12 cellular contexts compared by ENCODE assay signal in genomic region chr7:452230-452751, GRCh38.
DNase-seq lines count a peak whose midpoint lies in the region; ATAC-seq, FAIRE-seq and TF ChIP-seq lines count a peak whose summit lies in the region.
"Had no signal": no experiment of that assay in that cellular context is flagged by ENCODE, and none has a peak within 500 bp of the region (broad histone marks: within the 10 kb centered on the region; RNA-seq: fewer than 3 reads in every experiment).

No MANE protein-coding gene starts in this region.

- H3K4me2 ChIP-seq in astrocyte (ENCODE audit: low read length) (peak overlapping the region; percentile 62), SK-N-SH (no peak overlapping the region)

- no peaks in the 10 kb centered on the region for H3K9me3 ChIP-seq in astrocyte (ENCODE audit: insufficient read depth, low read depth, low read length)
- H3K9me3 ChIP-seq in iPS-18a (ENCODE audit: control insufficient read depth, low read depth, low read length): no peaks in the 10 kb centered on the region
- no peaks in the 10 kb centered on the region for H3K9me3 ChIP-seq in SK-N-SH
- H3K9me3 ChIP-seq: testis had no signal

- no peak overlapping the region for H3K27ac ChIP-seq in astrocyte (ENCODE audit: low read depth, low read length)
- H3K27ac ChIP-seq in iPS-18a (ENCODE audit: low read length): no peak overlapping the region
- H3K27ac ChIP-seq in SK-N-SH (ENCODE audit: low read depth in 2 of 2, low read length in 1 of 2): no peak overlapping the region
- H3K27ac ChIP-seq: testis had no signal

- ATAC-seq in HG03469 (IDR thresholded peaks at IDR 0.05; ENCODE audit: unreplicated experiment): no peak

- POLR2A ChIA-PET in GM10248 (lab: Yijun Ruan, JAX) (no interaction called here), SK-N-SH (lab: Yijun Ruan, JAX) (no interaction called here)

- H3K4me3 ChIP-seq in astrocyte (ENCODE audit: insufficient read depth, low read depth, low read length) (no peak overlapping the region), iPS-18a (ENCODE audit: low read length) (peak overlapping the region; percentile 42), SK-N-SH (ENCODE audit: low read depth in 2 of 2, low read length in 1 of 2) (no peak overlapping the region)
- H3K4me3 ChIP-seq: testis had no signal

- peaks cover 2% of the 10 kb centered on the region for H3K4me1 Mint-ChIP-seq in astrocyte (ENCODE audit: low read depth, unreplicated experiment)
- H3K4me1 Mint-ChIP-seq in activated T-cell treated with anti-CD3 and anti-CD28 coated beads, Interleukin-2, amount 50 U/mL, for 24 hours (ENCODE audit: low read depth): peaks cover 18% of the 10 kb centered on the region

- TF ChIP-seq RAD21 in SK-N-SH (IDR thresholded peaks at IDR 0.05; ENCODE audit: low read length): no peak

- no peak overlapping the region for H3K4me3 Mint-ChIP-seq in astrocyte (ENCODE audit: unreplicated experiment)
- no peak overlapping the region for H3K4me3 Mint-ChIP-seq in activated T-cell treated with anti-CD3 and anti-CD28 coated beads, Interleukin-2, amount 50 U/mL, for 24 hours
- H3K4me3 Mint-ChIP-seq: CD8-positive, alpha-beta memory T cell had no signal

- H3K36me3 Mint-ChIP-seq in astrocyte (ENCODE audit: low read depth, unreplicated experiment): no peaks in the 10 kb centered on the region
- no peaks in the 10 kb centered on the region for H3K36me3 Mint-ChIP-seq in activated T-cell treated with anti-CD3 and anti-CD28 coated beads, Interleukin-2, amount 50 U/mL, for 24 hours (ENCODE audit: low read depth)
- H3K36me3 Mint-ChIP-seq: CD8-positive, alpha-beta memory T cell had no signal

- WGBS in SK-N-SH (ENCODE audit: low lambda C conversion rate): 82% methylated on average over 30 of the region's 30 CpGs

- H3K27me3 Mint-ChIP-seq in astrocyte (ENCODE audit: low read depth, unreplicated experiment): peaks cover 26% of the 10 kb centered on the region
- H3K27me3 Mint-ChIP-seq in activated T-cell treated with anti-CD3 and anti-CD28 coated beads, Interleukin-2, amount 50 U/mL, for 24 hours: peaks cover 17% of the 10 kb centered on the region

- H3K9me3 Mint-ChIP-seq in astrocyte (ENCODE audit: unreplicated experiment): no peaks in the 10 kb centered on the region
- H3K9me3 Mint-ChIP-seq in activated T-cell treated with anti-CD3 and anti-CD28 coated beads, Interleukin-2, amount 50 U/mL, for 24 hours: no peaks in the 10 kb centered on the region

- no peak overlapping the region for H3K27ac Mint-ChIP-seq in astrocyte (ENCODE audit: unreplicated experiment)
- no peak overlapping the region for H3K27ac Mint-ChIP-seq in activated T-cell treated with anti-CD3 and anti-CD28 coated beads, Interleukin-2, amount 50 U/mL, for 24 hours
- H3K27ac Mint-ChIP-seq: CD8-positive, alpha-beta memory T cell had no signal

- peak overlapping the region; percentile 35 for H3K9ac ChIP-seq in astrocyte (ENCODE audit: low read length)
- no peak overlapping the region for H3K9ac ChIP-seq in iPS-18a (ENCODE audit: low read length)
- H3K9ac ChIP-seq in SK-N-SH: no peak overlapping the region

- no peak for FAIRE-seq in astrocyte (lab: Jason Lieb, UNC)

- H3K27me3 ChIP-seq in astrocyte (ENCODE audit: insufficient read depth, low read length) (peaks cover 8% of the 10 kb centered on the region), iPS-18a (ENCODE audit: control insufficient read depth, insufficient read depth, low read length) (peaks cover 27% of the 10 kb centered on the region), SK-N-SH (ENCODE audit: insufficient read depth) (no peaks in the 10 kb centered on the region)
- H3K27me3 ChIP-seq: testis had no signal

- peaks cover 3% of the 10 kb centered on the region for H3F3A ChIP-seq in SK-N-SH (replicated peaks; ENCODE audit: insufficient read depth)

- no peak for TF ChIP-seq CTCF in GM10248 (IDR thresholded peaks at IDR 0.05; ENCODE audit: control extremely low read depth, extremely low read depth, low read depth, missing control alignments)
- TF ChIP-seq CTCF in astrocyte (IDR thresholded peaks at IDR 0.05; ENCODE audit: insufficient read depth, low read depth, low read length): no peak
- no peak for TF ChIP-seq CTCF in SK-N-SH (IDR thresholded peaks at IDR 0.05)

- H3K79me2 ChIP-seq in astrocyte (ENCODE audit: insufficient read depth, low read length): no peaks in the 10 kb centered on the region
- H3K79me2 ChIP-seq in SK-N-SH (ENCODE audit: insufficient read depth): no peaks in the 10 kb centered on the region

- no peaks in the 10 kb centered on the region for H3K9me2 ChIP-seq in SK-N-SH

- no peak for TF ChIP-seq EP300 in SK-N-SH (IDR thresholded peaks at IDR 0.05; ENCODE audit: borderline replicate concordance in 1 of 2, low read depth in 1 of 2, low read length in 1 of 2)

- no peak overlapping the region for H2AFZ ChIP-seq in astrocyte (ENCODE audit: low read depth, low read length)
- H2AFZ ChIP-seq in SK-N-SH (ENCODE audit: low read depth): no peak overlapping the region

- CTCF ChIA-PET in GM10248 (lab: Yijun Ruan, JAX) (no interaction called here), SK-N-SH (lab: Yijun Ruan, JAX) (no interaction called here)

- H4K20me1 ChIP-seq in astrocyte (ENCODE audit: insufficient read depth, low read length) (no peaks in the 10 kb centered on the region), SK-N-SH (ENCODE audit: insufficient read depth) (no peaks in the 10 kb centered on the region)

- peak; percentile 63 for DNase-seq in GM10248 (ENCODE audit: extremely low spot score)
- peak; percentile 54 for DNase-seq in astrocyte (ENCODE audit: low read depth)
- DNase-seq in retina: peak; percentile 44
- no peak for DNase-seq in activated T-cell treated with anti-CD3 and anti-CD28 coated beads, Interleukin-2, amount 50 U/mL, for 24 hours
- no peak for DNase-seq in SK-N-SH
- DNase-seq in activated CD8-positive, alpha-beta memory T cell treated with anti-CD3 and anti-CD28 coated beads, Interleukin-2, amount 50 U/mL, for 48 hours: no peak
- DNase-seq: amniotic stem cell, NCI-H1694, testis had no signal

- H3K4me1 ChIP-seq in astrocyte (ENCODE audit: insufficient read depth, low read length) (peaks cover 15% of the 10 kb centered on the region), iPS-18a (ENCODE audit: control insufficient read depth, low read depth, low read length) (peaks cover 6% of the 10 kb centered on the region), SK-N-SH (ENCODE audit: control insufficient read depth in 1 of 2, insufficient read depth in 2 of 2, low read depth in 1 of 2, low read length in 1 of 2) (peaks cover 5 to 8% of the 10 kb centered on the region in 2 experiments; a peak in 2 of 4 replicates)

- no peaks in the 10 kb centered on the region for H3K36me3 ChIP-seq in astrocyte (ENCODE audit: insufficient read depth, low read length)
- H3K36me3 ChIP-seq in iPS-18a (ENCODE audit: control insufficient read depth, low read depth, low read length): no peaks in the 10 kb centered on the region
- no peaks in the 10 kb centered on the region for H3K36me3 ChIP-seq in SK-N-SH (replicated peaks in 1 of 2; ENCODE audit: control insufficient read depth in 1 of 2, insufficient read depth in 2 of 2, low read length in 1 of 2)

TF ChIP-seq in SK-N-SH, 30 proteins besides CTCF, POLR2A, EP300 and RAD21 (continues in another document):
- TF ChIP-seq MAX (IDR thresholded peaks at IDR 0.05; ENCODE audit: low read depth) (no peak), TAF1 (IDR thresholded peaks at IDR 0.05; ENCODE audit: borderline replicate concordance, low read depth, low read length) (no peak), ELF1 (IDR thresholded peaks at IDR 0.05) (no peak), NRF1 (IDR thresholded peaks at IDR 0.05; ENCODE audit: low read depth, low read length) (no peak), RFX5 (IDR thresholded peaks at IDR 0.05; ENCODE audit: low read length) (no peak), USF2 (IDR thresholded peaks at IDR 0.05; ENCODE audit: borderline replicate concordance, low read depth, low read length) (no peak), JUND (IDR thresholded peaks at IDR 0.05) (no peak), FOSL2 (IDR thresholded peaks at IDR 0.05; ENCODE audit: borderline replicate concordance, low read depth) (no peak), MXI1 (IDR thresholded peaks at IDR 0.05; ENCODE audit: low read depth, low read length) (no peak), PBX3 (IDR thresholded peaks at IDR 0.05) (no peak), GATA2 (CRISPR knock-in tag; IDR thresholded peaks at IDR 0.05) (no peak), YY1 (IDR thresholded peaks at IDR 0.05; ENCODE audit: low read depth) (no peak), RCOR1 (IDR thresholded peaks at IDR 0.05; ENCODE audit: low read length) (no peak)

Comparison
In these comparisons a context has a peak if more than half of its experiments do, and no peak if none do; other contexts are left out.
1. DNase-seq: peak in GM10248 (single experiment), astrocyte (single experiment) and retina (single experiment); none in activated T-cell treated with anti-CD3 and anti-CD28 coated beads, Interleukin-2, amount 50 U/mL, for 24 hours (single experiment), SK-N-SH (single experiment) and activated CD8-positive, alpha-beta memory T cell treated with anti-CD3 and anti-CD28 coated beads, Interleukin-2, amount 50 U/mL, for 48 hours (single experiment).